Comparison of ENCODE assay signal across 23 cellular contexts in genomic region chr4:92535599-92535998, GRCh38.
"Had no signal": no experiment of that assay in that cellular context is flagged by ENCODE, and none has a peak within 500 bp of the region (broad histone marks: within the 10 kb centered on the region; RNA-seq: fewer than 3 reads in every experiment).

No MANE protein-coding gene starts in this region.

- H3K27ac ChIP-seq: RWPE1 had no signal

- DNase-seq: IMR-90; Kasumi-1; KG1; MM.1S; NCI-H1092 treated with DMSO at 0.1 percent for 48 hours; NCI-H1436 treated with DMSO at 0.1 percent for 48 hours; NCI-H1694; NCI-H187 treated with DMSO at 0.1 percent for 48 hours; NCI-H2029 treated with DMSO at 0.1 percent for 48 hours; NCI-H2171; NCI-H226; NCI-H446; NCI-H510A; NCI-H524 treated with DMSO at 0.1 percent for 48 hours; NCI-H774; NK-92 treated with Interleukin-12 subunit alpha and Interleukin-12 subunit beta, amount 100 ng/mL, for 24 hours; PC-3; SHP77; T-helper 1 cell had no signal

- ATAC-seq: HepG2, Panc1, PC-3, SK-N-SH treated with all-trans-retinoic acid at 6 μM for 48 hours had no signal
